8 cellular contexts compared by ENCODE assay signal in genomic region chr6:37021356-37022129, GRCh38. TPM values are rescaled to one million over a fixed set of nuclear protein-coding genes. Genes with fewer than 3 reads are reported as not detected.
DNase-seq lines count a peak whose midpoint lies in the region; ATAC-seq, FAIRE-seq and TF ChIP-seq lines count a peak whose summit lies in the region.

No MANE protein-coding gene starts in this region.

- peaks cover 57% of the 10 kb centered on the region for H3K4me1 ChIP-seq in CD4-positive, alpha-beta memory T cell (ENCODE audit: insufficient read depth, low read length)
- peaks cover 10% of the 10 kb centered on the region for H3K4me1 ChIP-seq in endothelial cell of umbilical vein (ENCODE audit: control insufficient read depth, extremely low read depth, insufficient read depth, low read length)

- dilution Hi-C loops in endothelial cell of umbilical vein (cut with MboI; ENCODE audit: extremely low pct_ligation_motif_present, low sequenced_read_pairs), result no loop called here

- H3K9me3 Mint-ChIP-seq in CD4-positive, alpha-beta memory T cell, result peaks cover 0 to 2% (median 0%) of the 10 kb centered on the region in 8 donors

- peak overlapping the region in 5 of 8 donors; percentile 9 to 74 (median 40) for H3K4me3 Mint-ChIP-seq in CD4-positive, alpha-beta memory T cell

- H3K27ac Mint-ChIP-seq in CD4-positive, alpha-beta memory T cell, result peak overlapping the region; percentile 17 to 91 (median 85)

- H3K36me3 ChIP-seq in CD4-positive, alpha-beta memory T cell (ENCODE audit: insufficient read depth, low read length), result no peaks in the 10 kb centered on the region
- no peaks in the 10 kb centered on the region for H3K36me3 ChIP-seq in endothelial cell of umbilical vein (ENCODE audit: control insufficient read depth in 2 of 2, extremely low read depth in 1 of 2, insufficient read depth in 2 of 2, low read length in 2 of 2)

- no peak for TF ChIP-seq POLR2A in endothelial cell of umbilical vein (IDR thresholded peaks at IDR 0.05; ENCODE audit: low read depth, low read length)

- H3K4me2 ChIP-seq in endothelial cell of umbilical vein (ENCODE audit: insufficient read depth, low read length), result no peak overlapping the region

- H3K4me1 Mint-ChIP-seq in CD4-positive, alpha-beta memory T cell, result peaks cover 44 to 63% (median 51%) of the 10 kb centered on the region in 4 donors

- no TSS peak for BruUV-seq in endothelial cell of umbilical vein (replicated peaks; lab: Mats Ljungman, UMichigan)

- H3K9ac ChIP-seq in endothelial cell of umbilical vein (replicated peaks; ENCODE audit: extremely low read depth, insufficient read depth, low read length), result no peak overlapping the region

- H3K36me3 Mint-ChIP-seq in CD4-positive, alpha-beta memory T cell, result no peaks in the 10 kb centered on the region

- no peaks in the 10 kb centered on the region for H4K20me1 ChIP-seq in endothelial cell of umbilical vein (replicated peaks; ENCODE audit: control insufficient read depth, extremely low read depth, insufficient read depth, low read length)

- no peak overlapping the region for H3K27ac ChIP-seq in CD4-positive, alpha-beta memory T cell (ENCODE audit: low read depth, low read length)
- no peak overlapping the region for H3K27ac ChIP-seq in endothelial cell of umbilical vein (ENCODE audit: insufficient read depth, low read depth, low read length)
- H3K27ac ChIP-seq in caudate nucleus (ENCODE audit: low read depth, low read length), result no peak overlapping the region

- ATAC-seq in HG02973 (IDR thresholded peaks at IDR 0.05; ENCODE audit: unreplicated experiment), result no peak

- H3K27me3 ChIP-seq in CD4-positive, alpha-beta memory T cell (ENCODE audit: insufficient read depth, low read length), result no peaks in the 10 kb centered on the region
- H3K27me3 ChIP-seq in endothelial cell of umbilical vein (ENCODE audit: control insufficient read depth in 2 of 2, insufficient read depth in 2 of 2, low read length in 2 of 2), result no peaks in the 10 kb centered on the region

- intact Hi-C loops in CD4-positive, alpha-beta memory T cell (cut with micrococcal nuclease), result loop anchor here (1.0 kb wide), 1 partner anchor 30 kb away; no protein-coding TSS in a partner anchor
- intact Hi-C loops in endothelial cell of umbilical vein (cut with micrococcal nuclease), result loop anchor here (10.0 kb wide), 1 partner anchor 293 kb away; no protein-coding TSS in a partner anchor

- TF ChIP-seq CTCF in endothelial cell of umbilical vein (IDR thresholded peaks at IDR 0.05; ENCODE audit: extremely low read depth in 1 of 2, insufficient read depth in 1 of 2, low read depth in 1 of 2, low read length in 2 of 2), result peak; percentile 41 to 46

- H3K27me3 Mint-ChIP-seq in CD4-positive, alpha-beta memory T cell, result no peaks in the 10 kb centered on the region

- peak; percentile 90 for FAIRE-seq in endothelial cell of umbilical vein (lab: Jason Lieb, UNC)

- POLR2A ChIA-PET in CD4-positive, alpha-beta memory T cell (lab: Charles Lee; ENCODE audit: partially characterized antibody), result interaction anchor here (0.9 to 16.2 kb wide), 11 partner anchors 8 to 187 kb away, joined by 3 to 394 read pairs (median 5); partner anchors contain the start of genes C6orf89, MTCH1 and PIM1
- POLR2A ChIA-PET in endothelial cell of umbilical vein (lab: Charles Lee), result no interaction called here

- no peak overlapping the region for H2AFZ ChIP-seq in endothelial cell of umbilical vein (ENCODE audit: low read depth, low read length)

- CTCF ChIA-PET in CD4-positive, alpha-beta memory T cell (lab: Charles Lee; ENCODE audit: partially characterized antibody), result interaction anchor here (0.7 to 18.9 kb wide), 26 partner anchors 9 to 305 kb away, joined by 3 to 1184 read pairs (median 4); partner anchors contain the start of genes C6orf89 and PIM1
- CTCF ChIA-PET in endothelial cell of umbilical vein (lab: Charles Lee), result interaction anchor here (0.6 to 10.6 kb wide), 15 partner anchors 7 to 294 kb away, joined by 3 to 330 read pairs (median 4); partner anchors contain the start of genes C6orf89 and PIM1

- H3K4me3 ChIP-seq in CD4-positive, alpha-beta memory T cell (ENCODE audit: low read length in 2 of 2), result no peak overlapping the region
- H3K4me3 ChIP-seq in endothelial cell of umbilical vein (replicated peaks in 1 of 3; ENCODE audit: insufficient read depth in 1 of 3, low read depth in 1 of 3, low read length in 3 of 3), result no peak overlapping the region

- H3K9me3 ChIP-seq in CD4-positive, alpha-beta memory T cell (ENCODE audit: control insufficient read depth in 1 of 2, low read length in 2 of 2), result no peaks in the 10 kb centered on the region
- H3K9me3 ChIP-seq in endothelial cell of umbilical vein (replicated peaks; ENCODE audit: control insufficient read depth, insufficient read depth, low read length), result no peaks in the 10 kb centered on the region

- no peaks in the 10 kb centered on the region for H3K9me1 ChIP-seq in endothelial cell of umbilical vein (replicated peaks; ENCODE audit: control insufficient read depth, extremely low read depth, insufficient read depth, low read length)

- no peaks in the 10 kb centered on the region for H3K79me2 ChIP-seq in endothelial cell of umbilical vein (ENCODE audit: control insufficient read depth, insufficient read depth, low read length)

- DNase-seq in CD4-positive, alpha-beta memory T cell, result peak; percentile 76 to 83 (median 81)
- DNase-seq in M059J (ENCODE audit: low read depth) (peak; percentile 74), endothelial cell of umbilical vein (ENCODE audit: low read depth, low spot score) (peak; percentile 51), SIG-M5 treated with dmso at 0.1 percent for 504 hours (lab: John Stamatoyannopoulos, UW; ENCODE audit: unreplicated experiment) (no peak), caudate nucleus (lab: John Stamatoyannopoulos, UW) (no peak)
- peak; percentile 75 for DNase-seq in activated CD4-positive, alpha-beta T cell treated with anti-CD3 and anti-CD28 coated beads for 48 hours
- DNase-seq in stimulated activated CD4-positive, alpha-beta T cell treated with anti-CD3 and anti-CD28 coated beads, Interleukin-2, amount 100 ng/mL, for 48 hours, result peak; percentile 54 to 60

TF ChIP-seq in endothelial cell of umbilical vein, 7 proteins besides CTCF, POLR2A, EP300 and RAD21:
- TF ChIP-seq FOS (IDR thresholded peaks at IDR 0.05; ENCODE audit: borderline replicate concordance, insufficient read depth, low read length) (peak; percentile 71), GATA2 (IDR thresholded peaks at IDR 0.05; ENCODE audit: insufficient read depth, insufficient read length, low read depth, low read length) (peak; percentile 47), JUN (IDR thresholded peaks at IDR 0.05; ENCODE audit: borderline replicate concordance, insufficient read depth, insufficient read length, low read depth) (no peak)

RNA-seq across cellular contexts. Expression of gene FGD2, which starts 16.1 kb away (rescaled TPM):
- total RNA-seq in CD4-positive, alpha-beta memory T cell, result 1 to 10 TPM; 1.4 to 1.5 TPM
- polyA plus RNA-seq in CD4-positive, alpha-beta memory T cell, result under 1 TPM in 1 of 2 donors, not detected in 1; 0.11 TPM
- not detected in 2 replicates for total RNA-seq in M059J (2014; rRNA removed; shearing (Covaris generic))
- total RNA-seq in endothelial cell of umbilical vein, result not detected in 2 replicates
- polyA plus RNA-seq in endothelial cell of umbilical vein, result not detected in 2 replicates
- 0.03 TPM in 1 of 2 replicates, not detected in the other for polyA plus RNA-seq in endothelial cell of umbilical vein (2011; cell fraction: cytosol; rRNA removed)
- not detected in 2 replicates for polyA plus RNA-seq in endothelial cell of umbilical vein (2011; cell fraction: nucleus; rRNA removed)
- not detected in 2 replicates for polyA plus RNA-seq in endothelial cell of umbilical vein (2012)
- not detected in 2 replicates for polyA minus RNA-seq in endothelial cell of umbilical vein
- not detected for polyA minus RNA-seq in endothelial cell of umbilical vein (2011; cell fraction: cytosol; rRNA and poly(A)+ RNA removed)
- not detected in 2 replicates for polyA minus RNA-seq in endothelial cell of umbilical vein (2011; cell fraction: nucleus; rRNA and poly(A)+ RNA removed)

RNA-seq across cellular contexts. Expression of gene MTCH1, which starts 35.5 kb away (rescaled TPM):
- total RNA-seq in CD4-positive, alpha-beta memory T cell, result 100 to 1,000 TPM; 142 to 151 TPM
- polyA plus RNA-seq in CD4-positive, alpha-beta memory T cell, result 100 to 1,000 TPM in 1 of 2 donors, 10 to 100 TPM in 1; 94.1 to 125 TPM
- total RNA-seq in M059J (2014; rRNA removed; shearing (Covaris generic)), result 385 and 490 TPM in 2 replicates
- 218 and 226 TPM in 2 replicates for total RNA-seq in endothelial cell of umbilical vein
- 206 and 228 TPM in 2 replicates for polyA plus RNA-seq in endothelial cell of umbilical vein
- 198 and 207 TPM in 2 replicates for polyA plus RNA-seq in endothelial cell of umbilical vein (2011; cell fraction: cytosol; rRNA removed)
- polyA plus RNA-seq in endothelial cell of umbilical vein (2011; cell fraction: nucleus; rRNA removed), result 220 TPM in 2 replicates
- polyA plus RNA-seq in endothelial cell of umbilical vein (2012), result 213 and 240 TPM in 2 replicates
- polyA minus RNA-seq in endothelial cell of umbilical vein, result 178 and 180 TPM in 2 replicates
- polyA minus RNA-seq in endothelial cell of umbilical vein (2011; cell fraction: cytosol; rRNA and poly(A)+ RNA removed), result 71.8 TPM
- 89.6 and 94.9 TPM in 2 replicates for polyA minus RNA-seq in endothelial cell of umbilical vein (2011; cell fraction: nucleus; rRNA and poly(A)+ RNA removed)

Comparison
In these comparisons a context has a peak if more than half of its experiments do, and no peak if none do; other contexts are left out.
1. DNase-seq: peak in CD4-positive, alpha-beta memory T cell (5 of 5), M059J (single experiment), activated CD4-positive, alpha-beta T cell treated with anti-CD3 and anti-CD28 coated beads for 48 hours (single experiment), endothelial cell of umbilical vein (single experiment) and stimulated activated CD4-positive, alpha-beta T cell treated with anti-CD3 and anti-CD28 coated beads, Interleukin-2, amount 100 ng/mL, for 48 hours (2 of 2); none in SIG-M5 treated with dmso at 0.1 percent for 504 hours (single experiment) and caudate nucleus (0 of 61).